9 cellular contexts compared by ENCODE assay signal in genomic region chrX:1502241-1502640, GRCh38. TPM values are rescaled to one million over a fixed set of nuclear protein-coding genes. Genes with fewer than 3 reads are reported as not detected.
A peak's percentile ranks its signal among the peaks of the same experiment; 100 is the strongest.
DNase-seq lines count a peak whose midpoint lies in the region; ATAC-seq lines count a peak whose summit lies in the region.
"Had no signal": no experiment of that assay in that cellular context is flagged by ENCODE, and none has a peak within 500 bp of the region (broad histone marks: within the 10 kb centered on the region; RNA-seq: fewer than 3 reads in every experiment).

No MANE protein-coding gene starts in this region.

- CTCF ChIA-PET in activated CD8-positive, alpha-beta memory T cell treated with anti-CD3 and anti-CD28 coated beads, Interleukin-2, amount 10 ng/mL, durations not matched to agents 7 days and 5 days (lab: Charles Lee): no interaction called here

- H3K36me3 Mint-ChIP-seq in activated CD8-positive, alpha-beta memory T cell treated with anti-CD3 and anti-CD28 coated beads, Interleukin-2, amount 10 ng/mL, durations not matched to agents 7 days and 5 days: peaks cover 46% of the 10 kb centered on the region
- H3K36me3 Mint-ChIP-seq in stimulated activated effector memory CD8-positive, alpha-beta T cell treated with anti-CD3 and anti-CD28 coated beads, Interleukin-12 subunit alpha, Interleukin-12 subunit beta, amount 100 ng/mL, for 72 hours: peaks cover 8% of the 10 kb centered on the region

- no peak for ATAC-seq in activated CD8-positive, alpha-beta memory T cell treated with anti-CD3 and anti-CD28 coated beads, Interleukin-2, amount 10 ng/mL, durations not matched to agents 7 days and 5 days
- ATAC-seq in HG02610 (IDR thresholded peaks at IDR 0.05; ENCODE audit: unreplicated experiment) (peak; percentile 37), GM18867 (IDR thresholded peaks at IDR 0.05; ENCODE audit: unreplicated experiment) (no peak)
- peak; percentile 50 for ATAC-seq in stimulated activated effector memory CD8-positive, alpha-beta T cell treated with anti-CD3 and anti-CD28 coated beads, Interleukin-12 subunit alpha, Interleukin-12 subunit beta, amount 100 ng/mL, for 72 hours

- H3K9me3 Mint-ChIP-seq in activated CD8-positive, alpha-beta memory T cell treated with anti-CD3 and anti-CD28 coated beads, Interleukin-2, amount 10 ng/mL, durations not matched to agents 7 days and 5 days (ENCODE audit: low read depth): no peaks in the 10 kb centered on the region
- no peaks in the 10 kb centered on the region for H3K9me3 Mint-ChIP-seq in stimulated activated effector memory CD8-positive, alpha-beta T cell treated with anti-CD3 and anti-CD28 coated beads, Interleukin-12 subunit alpha, Interleukin-12 subunit beta, amount 100 ng/mL, for 72 hours

- DNase-seq in activated CD8-positive, alpha-beta memory T cell treated with anti-CD3 and anti-CD28 coated beads, Interleukin-2, amount 10 ng/mL, durations not matched to agents 7 days and 5 days: no peak
- no peak for DNase-seq in activated CD8-positive, alpha-beta memory T cell treated with anti-CD3 and anti-CD28 coated beads, Interleukin-2, amount 50 U/mL, for 4 hours
- DNase-seq in RPMI8226 (peak; percentile 1), cerebellar nuclear complex (lab: John Stamatoyannopoulos, UW) (no peak), midbrain (lab: John Stamatoyannopoulos, UW) (no peak)
- no peak for DNase-seq in stimulated activated effector memory CD8-positive, alpha-beta T cell treated with anti-CD3 and anti-CD28 coated beads, Interleukin-12 subunit alpha, Interleukin-12 subunit beta, amount 100 ng/mL, for 72 hours (ENCODE audit: low spot score in 2 of 2)
- DNase-seq: effector CD4-positive, alpha-beta T cell had no signal

- no peaks in the 10 kb centered on the region for H3K27me3 Mint-ChIP-seq in activated CD8-positive, alpha-beta memory T cell treated with anti-CD3 and anti-CD28 coated beads, Interleukin-2, amount 10 ng/mL, durations not matched to agents 7 days and 5 days

- no peak overlapping the region for H3K4me3 Mint-ChIP-seq in activated CD8-positive, alpha-beta memory T cell treated with anti-CD3 and anti-CD28 coated beads, Interleukin-2, amount 10 ng/mL, durations not matched to agents 7 days and 5 days
- peak overlapping the region; percentile 44 for H3K4me3 Mint-ChIP-seq in stimulated activated effector memory CD8-positive, alpha-beta T cell treated with anti-CD3 and anti-CD28 coated beads, Interleukin-12 subunit alpha, Interleukin-12 subunit beta, amount 100 ng/mL, for 72 hours

- peaks cover 47% of the 10 kb centered on the region for H3K4me1 Mint-ChIP-seq in activated CD8-positive, alpha-beta memory T cell treated with anti-CD3 and anti-CD28 coated beads, Interleukin-2, amount 10 ng/mL, durations not matched to agents 7 days and 5 days
- peaks cover 36% of the 10 kb centered on the region for H3K4me1 Mint-ChIP-seq in stimulated activated effector memory CD8-positive, alpha-beta T cell treated with anti-CD3 and anti-CD28 coated beads, Interleukin-12 subunit alpha, Interleukin-12 subunit beta, amount 100 ng/mL, for 72 hours

- H3K27ac Mint-ChIP-seq in activated CD8-positive, alpha-beta memory T cell treated with anti-CD3 and anti-CD28 coated beads, Interleukin-2, amount 10 ng/mL, durations not matched to agents 7 days and 5 days: peak overlapping the region; percentile 32
- peak overlapping the region; percentile 76 for H3K27ac Mint-ChIP-seq in stimulated activated effector memory CD8-positive, alpha-beta T cell treated with anti-CD3 and anti-CD28 coated beads, Interleukin-12 subunit alpha, Interleukin-12 subunit beta, amount 100 ng/mL, for 72 hours

RNA-seq across cellular contexts. Expression of gene P2RY8, which starts 34.7 kb away (rescaled TPM):
- 100 to 1,000 TPM in 1 of 2 experiments, 10 to 100 TPM in 1; 82.4 to 109 TPM for total RNA-seq in activated CD8-positive, alpha-beta memory T cell treated with anti-CD3 and anti-CD28 coated beads, Interleukin-2, amount 10 ng/mL, durations not matched to agents 7 days and 5 days

RNA-seq across cellular contexts. Expression of gene ASMTL, which starts 49.5 kb away (rescaled TPM):
- total RNA-seq in activated CD8-positive, alpha-beta memory T cell treated with anti-CD3 and anti-CD28 coated beads, Interleukin-2, amount 10 ng/mL, durations not matched to agents 7 days and 5 days: 10 to 100 TPM; 39.9 to 44.7 TPM

Comparison
In these comparisons a context has a peak if more than half of its experiments do, and no peak if none do; other contexts are left out.
1. ATAC-seq: peak in HG02610 (single experiment) and stimulated activated effector memory CD8-positive, alpha-beta T cell treated with anti-CD3 and anti-CD28 coated beads, Interleukin-12 subunit alpha, Interleukin-12 subunit beta, amount 100 ng/mL, for 72 hours (single experiment); none in activated CD8-positive, alpha-beta memory T cell treated with anti-CD3 and anti-CD28 coated beads, Interleukin-2, amount 10 ng/mL, durations not matched to agents 7 days and 5 days (single experiment) and GM18867 (single experiment).